25 cellular contexts compared by ENCODE assay signal in genomic region chr6:29561618-29562181, GRCh38. TPM values are rescaled to one million over a fixed set of nuclear protein-coding genes. Genes with fewer than 3 reads are reported as not detected.
"Had no signal": no experiment of that assay in that cellular context is flagged by ENCODE, and none has a peak within 500 bp of the region (broad histone marks: within the 10 kb centered on the region; RNA-seq: fewer than 3 reads in every experiment).

No MANE protein-coding gene starts in this region.

- H3K4me1 ChIP-seq: foreskin keratinocyte, psoas muscle, right atrium auricular region, upper lobe of left lung had no signal

- H3K27ac Mint-ChIP-seq: brain, WTC11 had no signal

- H3K4me3 Mint-ChIP-seq: activated naive CD4-positive, alpha-beta T cell treated with anti-CD3 and anti-CD28 coated beads for 36 hours; brain; natural killer cell treated with Interleukin-12 subunit alpha and Interleukin-12 subunit beta and Interleukin-15 and Interleukin-18, amount 100 ng/mL, for 72 hours; WTC11 had no signal

- H3K4me3 ChIP-seq: pancreas, psoas muscle, right atrium auricular region, thoracic aorta, upper lobe of left lung had no signal

- H3K36me3 Mint-ChIP-seq: brain; natural killer cell treated with Interleukin-12 subunit alpha and Interleukin-12 subunit beta and Interleukin-15 and Interleukin-18, amount 100 ng/mL, for 72 hours; WTC11 had no signal

- DNase-seq: activated CD4-positive, alpha-beta T cell treated with anti-CD3 and anti-CD28 coated beads, Interleukin-2, amount 50 U/mL, for 4 hours; activated effector memory CD4-positive, alpha-beta T cell treated with Interleukin-2 at 50 U/mL for 16 hours; activated naive CD4-positive, alpha-beta T cell treated with anti-CD3 and anti-CD28 coated beads for 36 hours; activated T-cell treated with anti-CD3 and anti-CD28 coated beads, Interleukin-2, amount 50 U/mL, for 48 hours; aorta; effector CD4-positive, alpha-beta T cell; foreskin keratinocyte; left cardiac atrium; midbrain; psoas muscle; stimulated activated CD4-positive, alpha-beta T cell treated with anti-CD3 and anti-CD28 coated beads, Interleukin-4, amount 100 ng/mL, for 24 hours; stimulated activated naive CD4-positive, alpha-beta T cell treated with Interleukin-2 at 50 U/mL for 16 hours; T-helper 1 cell; upper lobe of left lung had no signal

- H3K4me1 Mint-ChIP-seq: brain had no signal

- H3K9me3 Mint-ChIP-seq: activated naive CD4-positive, alpha-beta T cell treated with anti-CD3 and anti-CD28 coated beads for 36 hours; brain; natural killer cell treated with Interleukin-12 subunit alpha and Interleukin-12 subunit beta and Interleukin-15 and Interleukin-18, amount 100 ng/mL, for 72 hours; WTC11 had no signal

- ATAC-seq: foreskin keratinocyte; left cardiac atrium; natural killer cell treated with Interleukin-12 subunit alpha and Interleukin-12 subunit beta and Interleukin-15 and Interleukin-18, amount 100 ng/mL, for 72 hours; psoas muscle; WTC11 had no signal

- H3K9me3 ChIP-seq: neutrophil, pancreas, psoas muscle, right atrium auricular region, thoracic aorta, upper lobe of left lung had no signal

- H3K27me3 ChIP-seq: pancreas, right atrium auricular region, upper lobe of left lung had no signal

- H3K27ac ChIP-seq: foreskin keratinocyte, neutrophil, psoas muscle, right atrium auricular region, thoracic aorta, upper lobe of left lung had no signal

- H3K36me3 ChIP-seq: neutrophil, pancreas, right atrium auricular region, thoracic aorta, upper lobe of left lung had no signal

RNA-seq across cellular contexts. Expression of gene UBD, which starts 2.2 kb away (rescaled TPM):
- total RNA-seq: cardiac septum, chondrocyte, foreskin keratinocyte, left cardiac atrium, right atrium auricular region, thoracic aorta had no signal
- polyA plus RNA-seq: foreskin keratinocyte had no signal

RNA-seq across cellular contexts. Expression of gene OR2H2, which starts 23.2 kb away (rescaled TPM):
- total RNA-seq: activated naive CD4-positive, alpha-beta T cell treated with anti-CD3 and anti-CD28 coated beads for 36 hours; aorta; cardiac septum; chondrocyte; epithelial cell of proximal tubule; foreskin keratinocyte; left cardiac atrium; liver; natural killer cell treated with Interleukin-12 subunit alpha and Interleukin-12 subunit beta and Interleukin-15 and Interleukin-18, amount 100 ng/mL, for 72 hours; pancreas; psoas muscle; right atrium auricular region; thoracic aorta; upper lobe of left lung; WTC11 had no signal
- polyA plus RNA-seq: aorta, foreskin keratinocyte, liver, pancreas, psoas muscle had no signal
